Comparison of ENCODE assay signal across 9 cellular contexts in the genomic region with DNA sequence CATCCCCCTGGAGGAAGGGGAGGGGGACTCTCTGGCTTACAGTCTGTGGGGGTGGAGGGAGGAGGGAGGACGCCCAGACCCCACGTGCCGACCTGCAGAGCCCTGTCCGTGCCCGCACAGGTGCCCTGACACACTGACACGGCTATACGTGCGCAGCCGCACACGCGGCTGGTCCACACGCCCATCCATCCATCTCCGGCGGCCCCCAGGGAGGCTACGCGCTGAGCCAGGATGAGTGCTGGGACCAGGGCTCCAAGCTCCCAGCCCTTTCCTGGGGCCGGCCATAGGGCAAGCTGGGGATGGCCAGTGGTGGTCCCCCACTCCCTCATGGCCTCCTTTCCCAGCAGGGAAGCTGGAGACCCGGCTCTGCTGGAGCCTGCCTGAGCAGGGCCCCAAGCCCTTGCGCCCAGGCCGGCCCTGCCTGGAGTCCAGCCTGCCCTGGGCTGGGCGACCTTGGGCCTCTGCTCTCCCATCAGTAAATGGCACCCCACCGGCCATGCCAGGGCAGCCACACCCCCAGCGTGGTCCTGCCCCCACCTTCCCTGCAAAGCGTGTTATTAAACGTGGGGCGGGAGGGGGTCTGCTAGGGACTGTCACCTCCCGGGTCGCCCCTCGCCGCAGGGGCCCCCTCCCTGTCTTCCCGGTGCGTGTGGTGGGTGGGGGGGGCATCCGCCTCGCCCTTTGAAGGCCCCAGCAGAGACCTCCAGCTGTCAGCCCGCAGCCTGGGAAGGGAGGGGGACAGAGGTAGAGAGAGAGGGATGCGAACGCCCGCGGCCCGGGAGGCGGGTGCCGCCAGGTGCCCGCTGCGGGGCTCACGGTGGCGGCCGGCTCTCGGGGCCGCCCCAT. TPM values are rescaled to one million over a fixed set of nuclear protein-coding genes. Genes with fewer than 3 reads are reported as not detected.
DNase-seq lines count a peak whose midpoint lies in the region; ATAC-seq, FAIRE-seq and TF ChIP-seq lines count a peak whose summit lies in the region.
"Had no signal": no experiment of that assay in that cellular context is flagged by ENCODE, and none has a peak within 500 bp of the region (broad histone marks: within the 10 kb centered on the region; RNA-seq: fewer than 3 reads in every experiment).

No MANE protein-coding gene starts in this region.

- no peak for DNase-seq in heart right ventricle
- DNase-seq in Right ventricle myocardium inferior (ENCODE audit: missing footprints): no peak
- DNase-seq in astrocyte (ENCODE audit: low read depth): no peak
- no peak for DNase-seq in lower lobe of right lung
- DNase-seq in upper lobe of right lung: no peak
- DNase-seq in cerebellar nuclear complex (lab: John Stamatoyannopoulos, UW): no peak
- no peak for DNase-seq in DMS79 (lab: John Stamatoyannopoulos, UW)

- peaks cover 46% of the 10 kb centered on the region for H3K27me3 Mint-ChIP-seq in astrocyte (ENCODE audit: low read depth, unreplicated experiment)

- H3K27ac Mint-ChIP-seq in astrocyte (ENCODE audit: unreplicated experiment): no peak overlapping the region

- H3K27ac ChIP-seq in heart right ventricle: no peak overlapping the region
- no peak overlapping the region for H3K27ac ChIP-seq in astrocyte (ENCODE audit: low read depth, low read length)
- H3K27ac ChIP-seq in lower lobe of right lung: no peak overlapping the region
- no peak overlapping the region for H3K27ac ChIP-seq in upper lobe of right lung

- H3K9ac ChIP-seq in astrocyte (ENCODE audit: low read length): no peak overlapping the region

- peak overlapping the region; percentile 40 for H3K4me3 Mint-ChIP-seq in astrocyte (ENCODE audit: unreplicated experiment)

- ATAC-seq in heart right ventricle (peak in 4 of 8 donors; percentile 3 to 16 (median 7)), Right ventricle myocardium inferior (no peak), lower lobe of right lung (peak; percentile 3 to 16), upper lobe of right lung (peak; percentile 1), GM19452 (IDR thresholded peaks at IDR 0.05; ENCODE audit: unreplicated experiment) (no peak)

- TF ChIP-seq CTCF in heart right ventricle (IDR thresholded peaks at IDR 0.05) (no peak), astrocyte (IDR thresholded peaks at IDR 0.05; ENCODE audit: insufficient read depth, low read depth, low read length) (no peak), lower lobe of right lung (IDR thresholded peaks at IDR 0.05) (no peak), upper lobe of right lung (IDR thresholded peaks at IDR 0.05) (no peak)

- H3K4me1 Mint-ChIP-seq in astrocyte (ENCODE audit: low read depth, unreplicated experiment): no peaks in the 10 kb centered on the region

- H3K27me3 ChIP-seq in heart right ventricle (peaks cover 14 to 59% (median 39%) of the 10 kb centered on the region in 7 donors), astrocyte (ENCODE audit: insufficient read depth, low read length) (peaks cover 26% of the 10 kb centered on the region), lower lobe of right lung (ENCODE audit: low read depth) (peaks cover 40% of the 10 kb centered on the region), upper lobe of right lung (peaks cover 39% of the 10 kb centered on the region)

- H3K4me2 ChIP-seq in astrocyte (ENCODE audit: low read length): peak overlapping the region; percentile 70

- no peak for FAIRE-seq in astrocyte (lab: Jason Lieb, UNC)

- H3K36me3 Mint-ChIP-seq in astrocyte (ENCODE audit: low read depth, unreplicated experiment): peaks cover 3% of the 10 kb centered on the region

- H3K4me3 ChIP-seq in heart right ventricle (peak overlapping the region; percentile 23 to 43 (median 35)), astrocyte (ENCODE audit: insufficient read depth, low read depth, low read length) (no peak overlapping the region), lower lobe of right lung (peak overlapping the region; percentile 36), upper lobe of right lung (peak overlapping the region; percentile 23)

- 7 to 9% methylated on average over 39 to 49 of the region's 49 CpGs for WGBS in heart right ventricle, 2 donors

- H3K4me1 ChIP-seq in heart right ventricle (peaks cover 4 to 15% (median 10%) of the 10 kb centered on the region in 9 donors), astrocyte (ENCODE audit: insufficient read depth, low read length) (no peaks in the 10 kb centered on the region), lower lobe of right lung (peaks cover 13% of the 10 kb centered on the region), upper lobe of right lung (peaks cover 11% of the 10 kb centered on the region)

- no peaks in the 10 kb centered on the region for H3K79me2 ChIP-seq in astrocyte (ENCODE audit: insufficient read depth, low read length)

- no peaks in the 10 kb centered on the region for H3K9me3 Mint-ChIP-seq in astrocyte (ENCODE audit: unreplicated experiment)

- no peak overlapping the region for H2AFZ ChIP-seq in astrocyte (ENCODE audit: low read depth, low read length)

- peaks cover 11% of the 10 kb centered on the region for H4K20me1 ChIP-seq in astrocyte (ENCODE audit: insufficient read depth, low read length)

- H3K9me3 ChIP-seq in heart right ventricle (no peaks in the 10 kb centered on the region), astrocyte (ENCODE audit: insufficient read depth, low read depth, low read length) (no peaks in the 10 kb centered on the region), lower lobe of right lung (no peaks in the 10 kb centered on the region), upper lobe of right lung (no peaks in the 10 kb centered on the region)
- H3K9me3 ChIP-seq: tibial nerve had no signal

- intact Hi-C loops in heart right ventricle (cut with DNase I): loop anchor here in 1 of 10 donors (10.0 kb wide), 1 partner anchor 309 kb away; no protein-coding TSS in a partner anchor
- intact Hi-C loops in Right ventricle myocardium inferior (cut with DNase I): no loop called here
- intact Hi-C loops in lower lobe of right lung (cut with DNase I): no loop called here
- intact Hi-C loops in upper lobe of right lung (cut with DNase I): no loop called here

- H3K36me3 ChIP-seq in heart right ventricle: no peaks in the 10 kb centered on the region
- no peaks in the 10 kb centered on the region for H3K36me3 ChIP-seq in astrocyte (ENCODE audit: insufficient read depth, low read length)
- H3K36me3 ChIP-seq in lower lobe of right lung: no peaks in the 10 kb centered on the region
- H3K36me3 ChIP-seq in upper lobe of right lung: no peaks in the 10 kb centered on the region
- H3K36me3 ChIP-seq: tibial nerve had no signal

RNA-seq across cellular contexts. Expression of a gene that starts 0.9 kb away (rescaled TPM):
- 1 to 10 TPM in 5 of 10 donors, under 1 TPM in 5; 0.24 to 6.0 (median 1.1) TPM for total RNA-seq in heart right ventricle
- polyA plus RNA-seq in heart right ventricle: 1 to 10 TPM in 1 of 2 donors, under 1 TPM in 1; 0.33 to 3.4 TPM
- total RNA-seq in Right ventricle myocardium inferior: 5.8 TPM
- 0.66 and 1.3 TPM in 2 replicates for total RNA-seq in astrocyte
- 0.09 TPM for total RNA-seq in lower lobe of right lung
- total RNA-seq in upper lobe of right lung: 0.06 TPM

RNA-seq across cellular contexts. Expression of a gene that starts 9.7 kb away (rescaled TPM):
- total RNA-seq in heart right ventricle (10 to 100 TPM; 19.3 to 28.8 (median 23.6) TPM), Right ventricle myocardium inferior (25.3 TPM), astrocyte (32.6 and 34.7 TPM in 2 replicates), lower lobe of right lung (26.6 TPM), upper lobe of right lung (29.9 TPM)
- polyA plus RNA-seq in heart right ventricle: 10 to 100 TPM; 38.8 to 43.1 TPM

RNA-seq across cellular contexts. Expression of a gene that starts 15.1 kb away (rescaled TPM):
- total RNA-seq in heart right ventricle (10 to 100 TPM in 1 of 10 donors, 1 to 10 TPM in 9; 4.3 to 15.6 (median 7.2) TPM), Right ventricle myocardium inferior (13.2 TPM), astrocyte (6.4 and 7.0 TPM in 2 replicates), lower lobe of right lung (7.8 TPM), upper lobe of right lung (7.5 TPM)
- polyA plus RNA-seq in heart right ventricle: 10 to 100 TPM; 14.7 to 31.7 TPM

RNA-seq across cellular contexts. Expression of a gene that starts 19.1 kb away (rescaled TPM):
- total RNA-seq in heart right ventricle (10 to 100 TPM; 21.1 to 48.3 (median 25.7) TPM), Right ventricle myocardium inferior (35.1 TPM), astrocyte (19.4 and 21.1 TPM in 2 replicates), lower lobe of right lung (13.3 TPM), upper lobe of right lung (15.0 TPM)
- 10 to 100 TPM; 31.3 to 33.1 TPM for polyA plus RNA-seq in heart right ventricle

RNA-seq across cellular contexts. Expression of a gene that starts 27.9 kb away (rescaled TPM):
- total RNA-seq in heart right ventricle: 10 to 100 TPM in 7 of 10 donors, 1 to 10 TPM in 3; 8.4 to 16.3 (median 10.7) TPM
- 10 to 100 TPM; 22.0 to 34.8 TPM for polyA plus RNA-seq in heart right ventricle
- total RNA-seq in Right ventricle myocardium inferior: 14.1 TPM
- total RNA-seq in astrocyte: 22.5 and 22.8 TPM in 2 replicates
- 21.0 TPM for total RNA-seq in lower lobe of right lung
- 22.6 TPM for total RNA-seq in upper lobe of right lung

Comparison
In these comparisons a context has a peak if more than half of its experiments do, and no peak if none do; other contexts are left out.
1. ATAC-seq: peak in lower lobe of right lung (2 of 2) and upper lobe of right lung (single experiment); none in Right ventricle myocardium inferior (single experiment) and GM19452 (single experiment).